In the genomic region with DNA sequence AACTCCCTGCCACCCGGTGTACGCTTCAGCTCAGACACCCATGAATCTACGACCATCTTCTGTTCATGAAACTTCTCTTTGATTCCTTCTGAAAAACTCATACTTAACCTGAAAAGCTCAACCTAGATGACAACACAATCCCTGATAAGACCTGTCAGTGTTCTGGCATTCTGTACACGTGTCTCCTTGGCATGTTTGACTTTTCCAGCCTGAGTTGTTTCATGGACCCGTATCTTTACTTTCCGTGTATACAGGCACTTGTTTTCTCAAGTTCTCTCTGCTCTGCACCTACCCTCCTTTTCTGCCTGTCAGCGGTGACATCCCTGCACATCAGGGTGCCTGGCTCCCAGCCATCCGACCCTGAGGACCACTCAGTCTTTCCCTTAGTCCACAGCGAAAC, we compare ENCODE assay signal across 18 cellular contexts.
A peak's percentile ranks its signal among the peaks of the same experiment; 100 is the strongest.
DNase-seq lines count a peak whose midpoint lies in the region; ATAC-seq and TF ChIP-seq lines count a peak whose summit lies in the region.
"Had no signal": no experiment of that assay in that cellular context is flagged by ENCODE, and none has a peak within 500 bp of the region (broad histone marks: within the 10 kb centered on the region; RNA-seq: fewer than 3 reads in every experiment).

No MANE protein-coding gene starts in this region.

- CTCF ChIA-PET in WTC11 (lab: Charles Lee) = interaction anchor here (0.7 to 1.1 kb wide), 2 partner anchors 12 to 37 kb away, joined by 3 read pairs; no protein-coding TSS in a partner anchor

- TF ChIP-seq CTCF in WTC11 (IDR thresholded peaks at IDR 0.05) (no peak), nephron progenitor cell (IDR thresholded peaks at IDR 0.05) (no peak), thyroid gland (IDR thresholded peaks at IDR 0.05) (no peak)

- H3K27me3 Mint-ChIP-seq in WTC11 (ENCODE audit: low read depth) = no peaks in the 10 kb centered on the region
- peaks cover 1% of the 10 kb centered on the region for H3K27me3 Mint-ChIP-seq in nephron progenitor cell (ENCODE audit: low read depth, poor library complexity)
- H3K27me3 Mint-ChIP-seq: CD4-positive, CD25-positive, alpha-beta regulatory T cell had no signal

- no peak for DNase-seq in activated naive CD4-positive, alpha-beta T cell treated with anti-CD3 and anti-CD28 coated beads, Interleukin-2, amount 50 U/mL, for 72 hours (ENCODE audit: low spot score in 2 of 2)
- DNase-seq in activated naive CD4-positive, alpha-beta T cell treated with Interleukin-2 at 50 U/mL for 16 hours = no peak
- DNase-seq in WTC11 (ENCODE audit: low spot score) (no peak), nephron progenitor cell (no peak), thyroid gland (no peak), NCI-H510A treated with DMSO at 0.1 percent for 48 hours (lab: John Stamatoyannopoulos, UW) (no peak), NCI-H526 (lab: John Stamatoyannopoulos, UW) (no peak)
- DNase-seq: CD4-positive, CD25-positive, alpha-beta regulatory T cell; DMS79; H7; Karpas-422; NCI-H1694; NCI-H2081 treated with DMSO at 0.1 percent for 48 hours; NCI-H2171 treated with DMSO at 0.1 percent for 48 hours; NCI-H774; NK-92 treated with Interleukin-12 subunit alpha and Interleukin-12 subunit beta, amount 100 ng/mL, for 24 hours; SIG-M5 had no signal

- no peaks in the 10 kb centered on the region for H3K9me3 Mint-ChIP-seq in activated naive CD4-positive, alpha-beta T cell treated with anti-CD3 and anti-CD28 coated beads, Interleukin-2, amount 50 U/mL, for 72 hours
- H3K9me3 Mint-ChIP-seq in WTC11 (no peaks in the 10 kb centered on the region), nephron progenitor cell (peaks cover 5% of the 10 kb centered on the region)
- H3K9me3 Mint-ChIP-seq: CD4-positive, CD25-positive, alpha-beta regulatory T cell had no signal

- TF ChIP-seq POLR2A in thyroid gland (IDR thresholded peaks at IDR 0.05) = no peak

- no peak overlapping the region for H3K4me3 ChIP-seq in thyroid gland (replicated peaks in 1 of 3)

- peak overlapping the region in 2 of 3 donors; percentile 72 to 85 for H3K27ac ChIP-seq in thyroid gland
- H3K27ac ChIP-seq: RWPE1 had no signal

- no peaks in the 10 kb centered on the region for H3K9me3 ChIP-seq in thyroid gland

- peaks cover 39 to 43% of the 10 kb centered on the region in 2 donors for H3K4me1 ChIP-seq in thyroid gland

- H3K4me3 Mint-ChIP-seq in WTC11 (no peak overlapping the region), nephron progenitor cell (no peak overlapping the region)
- H3K4me3 Mint-ChIP-seq: CD4-positive, CD25-positive, alpha-beta regulatory T cell had no signal

- H3K36me3 Mint-ChIP-seq in activated naive CD4-positive, alpha-beta T cell treated with anti-CD3 and anti-CD28 coated beads, Interleukin-2, amount 50 U/mL, for 72 hours = peaks cover 16 to 17% of the 10 kb centered on the region in 2 donors
- H3K36me3 Mint-ChIP-seq in WTC11 (peaks cover 61% of the 10 kb centered on the region), nephron progenitor cell (ENCODE audit: low read depth) (peaks cover 84% of the 10 kb centered on the region)

- peak overlapping the region; percentile 1 to 4 for H3K27ac Mint-ChIP-seq in activated naive CD4-positive, alpha-beta T cell treated with anti-CD3 and anti-CD28 coated beads, Interleukin-2, amount 50 U/mL, for 72 hours
- H3K27ac Mint-ChIP-seq in WTC11 (peak overlapping the region; percentile 8; the same call in 1 of the 2 replicates), nephron progenitor cell (peak overlapping the region; percentile 37)

- 94 to 96% methylated on average over 9 of the region's 9 CpGs for WGBS in thyroid gland, 2 donors

- intact Hi-C loops in thyroid gland (cut with DNase I) = loop anchor here (10.0 kb wide), 1 partner anchor 157 kb away; a partner anchor contains a TSS

- POLR2A ChIA-PET in WTC11 (lab: Charles Lee) = interaction anchor here (1.0 kb wide), 1 partner anchor 12 kb away, joined by 4 read pairs; no protein-coding TSS in a partner anchor

- no peaks in the 10 kb centered on the region for H3K4me1 Mint-ChIP-seq in WTC11
- H3K4me1 Mint-ChIP-seq in nephron progenitor cell = peaks cover 18% of the 10 kb centered on the region

- no peaks in the 10 kb centered on the region for H3K27me3 ChIP-seq in thyroid gland

- peaks cover 15 to 20% of the 10 kb centered on the region in 2 donors for H3K36me3 ChIP-seq in thyroid gland

- no peak for ATAC-seq in activated naive CD4-positive, alpha-beta T cell treated with anti-CD3 and anti-CD28 coated beads, Interleukin-2, amount 50 U/mL, for 72 hours
- no peak for ATAC-seq in WTC11

TF ChIP-seq in WTC11, 78 proteins besides CTCF, POLR2A, EP300 and RAD21:
- no peak for TF ChIP-seq TCF7 (CRISPR knock-in tag; IDR thresholded peaks at IDR 0.05; ENCODE audit: low read depth)
- TF ChIP-seq RORB (CRISPR knock-in tag; IDR thresholded peaks at IDR 0.05) = no peak
- TF ChIP-seq, protein P1, sequence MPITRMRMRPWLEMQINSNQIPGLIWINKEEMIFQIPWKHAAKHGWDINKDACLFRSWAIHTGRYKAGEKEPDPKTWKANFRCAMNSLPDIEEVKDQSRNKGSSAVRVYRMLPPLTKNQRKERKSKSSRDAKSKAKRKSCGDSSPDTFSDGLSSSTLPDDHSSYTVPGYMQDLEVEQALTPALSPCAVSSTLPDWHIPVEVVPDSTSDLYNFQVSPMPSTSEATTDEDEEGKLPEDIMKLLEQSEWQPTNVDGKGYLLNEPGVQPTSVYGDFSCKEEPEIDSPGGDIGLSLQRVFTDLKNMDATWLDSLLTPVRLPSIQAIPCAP (CRISPR knock-in tag; IDR thresholded peaks at IDR 0.05) = no peak
- TF ChIP-seq, protein P2, sequence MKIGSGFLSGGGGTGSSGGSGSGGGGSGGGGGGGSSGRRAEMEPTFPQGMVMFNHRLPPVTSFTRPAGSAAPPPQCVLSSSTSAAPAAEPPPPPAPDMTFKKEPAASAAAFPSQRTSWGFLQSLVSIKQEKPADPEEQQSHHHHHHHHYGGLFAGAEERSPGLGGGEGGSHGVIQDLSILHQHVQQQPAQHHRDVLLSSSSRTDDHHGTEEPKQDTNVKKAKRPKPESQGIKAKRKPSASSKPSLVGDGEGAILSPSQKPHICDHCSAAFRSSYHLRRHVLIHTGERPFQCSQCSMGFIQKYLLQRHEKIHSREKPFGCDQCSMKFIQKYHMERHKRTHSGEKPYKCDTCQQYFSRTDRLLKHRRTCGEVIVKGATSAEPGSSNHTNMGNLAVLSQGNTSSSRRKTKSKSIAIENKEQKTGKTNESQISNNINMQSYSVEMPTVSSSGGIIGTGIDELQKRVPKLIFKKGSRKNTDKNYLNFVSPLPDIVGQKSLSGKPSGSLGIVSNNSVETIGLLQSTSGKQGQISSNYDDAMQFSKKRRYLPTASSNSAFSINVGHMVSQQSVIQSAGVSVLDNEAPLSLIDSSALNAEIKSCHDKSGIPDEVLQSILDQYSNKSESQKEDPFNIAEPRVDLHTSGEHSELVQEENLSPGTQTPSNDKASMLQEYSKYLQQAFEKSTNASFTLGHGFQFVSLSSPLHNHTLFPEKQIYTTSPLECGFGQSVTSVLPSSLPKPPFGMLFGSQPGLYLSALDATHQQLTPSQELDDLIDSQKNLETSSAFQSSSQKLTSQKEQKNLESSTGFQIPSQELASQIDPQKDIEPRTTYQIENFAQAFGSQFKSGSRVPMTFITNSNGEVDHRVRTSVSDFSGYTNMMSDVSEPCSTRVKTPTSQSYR (CRISPR knock-in tag; IDR thresholded peaks at IDR 0.05) = no peak
- TF ChIP-seq FOXK1 (CRISPR knock-in tag; IDR thresholded peaks at IDR 0.05) = no peak
- no peak for TF ChIP-seq ZNF121 (CRISPR knock-in tag; IDR thresholded peaks at IDR 0.05)
- TF ChIP-seq MYBL2 (CRISPR knock-in tag; IDR thresholded peaks at IDR 0.05) = no peak
- no peak for TF ChIP-seq HMGA2 (CRISPR knock-in tag; IDR thresholded peaks at IDR 0.05)
- TF ChIP-seq NR2C2 (CRISPR knock-in tag; IDR thresholded peaks at IDR 0.05) = no peak
- TF ChIP-seq, protein P3, sequence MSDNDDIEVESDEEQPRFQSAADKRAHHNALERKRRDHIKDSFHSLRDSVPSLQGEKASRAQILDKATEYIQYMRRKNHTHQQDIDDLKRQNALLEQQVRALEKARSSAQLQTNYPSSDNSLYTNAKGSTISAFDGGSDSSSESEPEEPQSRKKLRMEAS (CRISPR knock-in tag; IDR thresholded peaks at IDR 0.05) = no peak
- TF ChIP-seq, protein P4, sequence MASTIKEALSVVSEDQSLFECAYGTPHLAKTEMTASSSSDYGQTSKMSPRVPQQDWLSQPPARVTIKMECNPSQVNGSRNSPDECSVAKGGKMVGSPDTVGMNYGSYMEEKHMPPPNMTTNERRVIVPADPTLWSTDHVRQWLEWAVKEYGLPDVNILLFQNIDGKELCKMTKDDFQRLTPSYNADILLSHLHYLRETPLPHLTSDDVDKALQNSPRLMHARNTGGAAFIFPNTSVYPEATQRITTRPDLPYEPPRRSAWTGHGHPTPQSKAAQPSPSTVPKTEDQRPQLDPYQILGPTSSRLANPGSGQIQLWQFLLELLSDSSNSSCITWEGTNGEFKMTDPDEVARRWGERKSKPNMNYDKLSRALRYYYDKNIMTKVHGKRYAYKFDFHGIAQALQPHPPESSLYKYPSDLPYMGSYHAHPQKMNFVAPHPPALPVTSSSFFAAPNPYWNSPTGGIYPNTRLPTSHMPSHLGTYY (CRISPR knock-in tag; IDR thresholded peaks at IDR 0.05) = no peak
- TF ChIP-seq JUN (CRISPR knock-in tag; IDR thresholded peaks at IDR 0.05) = no peak
